ENCODE assay signal across 19 cellular contexts in the genomic region with DNA sequence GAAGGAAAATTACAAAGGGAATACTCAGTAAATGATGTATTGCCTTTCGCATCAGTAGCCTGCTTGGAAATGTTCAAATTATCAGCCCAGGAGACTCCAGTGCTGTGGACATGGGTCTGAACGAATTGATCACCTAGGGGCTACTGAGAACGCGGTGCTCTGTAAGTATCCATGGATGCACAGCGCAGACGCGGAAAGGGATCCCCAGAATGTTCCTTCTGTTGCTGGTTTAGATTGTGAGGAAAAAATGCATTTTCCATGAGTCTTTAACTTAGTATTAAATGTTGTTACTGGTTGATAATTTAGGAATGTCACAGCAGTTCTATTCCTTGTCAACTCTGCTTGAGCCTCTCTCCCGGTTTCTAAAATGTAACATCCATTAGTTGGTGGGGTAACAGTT.
"Had no signal": no experiment of that assay in that cellular context is flagged by ENCODE, and none has a peak within 500 bp of the region (broad histone marks: within the 10 kb centered on the region; RNA-seq: fewer than 3 reads in every experiment).

No MANE protein-coding gene starts in this region.

- H3K9me3 ChIP-seq: esophagus squamous epithelium, gastroesophageal sphincter, neutrophil, right atrium auricular region, suprapubic skin, tibial artery, upper lobe of left lung, uterus had no signal

- DNase-seq: cortex of kidney; effector memory CD8-positive, alpha-beta T cell; esophagus squamous epithelium; foreskin fibroblast; mesendoderm; naive B cell; nephron progenitor cell; small intestine; stimulated activated CD4-positive, alpha-beta T cell treated with anti-CD3 and anti-CD28 coated beads, Interleukin-12 subunit alpha, Interleukin-12 subunit beta, amount 100 ng/mL, for 4 hours; stimulated activated CD4-positive, alpha-beta T cell treated with anti-CD3 and anti-CD28 coated beads, Interleukin-2, amount 100 ng/mL, for 48 hours; stimulated activated naive CD4-positive, alpha-beta T cell treated with Interleukin-2 at 50 U/mL for 16 hours; tibial artery; upper lobe of left lung; uterus had no signal

- H3K9me3 Mint-ChIP-seq: effector memory CD8-positive, alpha-beta T cell; nephron progenitor cell had no signal

- ATAC-seq: effector memory CD8-positive, alpha-beta T cell; gastroesophageal sphincter had no signal

- H3K4me1 ChIP-seq: uterus had no signal

- H3K27ac Mint-ChIP-seq: effector memory CD8-positive, alpha-beta T cell; nephron progenitor cell had no signal

- H3K27ac ChIP-seq: gastroesophageal sphincter, hepatocyte, neutrophil, suprapubic skin, tibial artery, uterus had no signal

- H3K4me3 Mint-ChIP-seq: effector memory CD8-positive, alpha-beta T cell; nephron progenitor cell had no signal

- H3K27me3 ChIP-seq: hepatocyte, neutrophil, right atrium auricular region, suprapubic skin, upper lobe of left lung, uterus had no signal

- H3K36me3 ChIP-seq: esophagus squamous epithelium, gastroesophageal sphincter, neutrophil, right atrium auricular region, suprapubic skin, tibial artery, upper lobe of left lung, uterus had no signal

- H3K36me3 Mint-ChIP-seq: naive B cell had no signal

- FAIRE-seq: small intestine had no signal

- H3K4me3 ChIP-seq: esophagus squamous epithelium, gastroesophageal sphincter, hepatocyte, right atrium auricular region, suprapubic skin, tibial artery, upper lobe of left lung, uterus had no signal
